ENCODE assay signal across 8 cellular contexts in genomic region chr16:68356249-68356918, GRCh38. TPM values are rescaled to one million over a fixed set of nuclear protein-coding genes. Genes with fewer than 3 reads are reported as not detected.
DNase-seq lines count a peak whose midpoint lies in the region; ATAC-seq and TF ChIP-seq lines count a peak whose summit lies in the region.

No MANE protein-coding gene starts in this region.

- peaks cover 6% of the 10 kb centered on the region for H3K36me3 ChIP-seq in mammary epithelial cell (ENCODE audit: insufficient read depth, low read length)

- H3K4me2 ChIP-seq in mammary epithelial cell (ENCODE audit: insufficient read depth, low read depth, low read length) = no peak overlapping the region

- intact Hi-C loops in mammary epithelial cell (cut with micrococcal nuclease) = no loop called here

- in situ Hi-C loops in mammary epithelial cell (cut with MboI; ENCODE audit: low sequenced_read_pairs in 2 of 2) = no loop called here

- no peak overlapping the region for H3K27ac ChIP-seq in mammary epithelial cell (ENCODE audit: insufficient read depth, low read depth, low read length)

- TF ChIP-seq CTCF in mammary epithelial cell (conservative IDR thresholded peaks at IDR 0.05 in 1 of 2, IDR thresholded peaks at IDR 0.05 in 1 of 2; ENCODE audit: extremely low read depth in 1 of 2, insufficient read depth in 1 of 2, low read depth in 1 of 2, low read length in 2 of 2) = no peak

- peak; percentile 78 for ATAC-seq in GM18498 (IDR thresholded peaks at IDR 0.05; ENCODE audit: unreplicated experiment)
- ATAC-seq in HG02763 (IDR thresholded peaks at IDR 0.05; ENCODE audit: unreplicated experiment) = peak; percentile 75

- WGBS in mammary epithelial cell (ENCODE audit: low coverage, missing lambda C conversion rate) = 79% methylated on average over 18 of the region's 28 CpGs

- no peaks in the 10 kb centered on the region for H3K79me2 ChIP-seq in mammary epithelial cell (ENCODE audit: insufficient read depth, low read length)

- CTCF ChIA-PET in mammary epithelial cell (lab: Charles Lee; ENCODE audit: low non-redundant PET) = no interaction called here

- H3K9ac ChIP-seq in mammary epithelial cell (ENCODE audit: insufficient read depth, low read length) = no peak overlapping the region

- no peak overlapping the region for H2AFZ ChIP-seq in mammary epithelial cell (ENCODE audit: low read depth, low read length)

- H3K9me3 ChIP-seq in mammary epithelial cell (replicated peaks; ENCODE audit: insufficient read depth, low read length) = no peaks in the 10 kb centered on the region

- DNase-seq in RPMI8226 = peak; percentile 90
- peak; percentile 74 for DNase-seq in activated gamma-delta T cell treated with Interleukin-2 at 50 U/mL for 16 hours
- DNase-seq in stimulated activated CD4-positive, alpha-beta T cell treated with anti-CD3 and anti-CD28 coated beads, Interleukin-1b, Interleukin-23, amount 100 ng/mL, for 48 hours = peak; percentile 48
- no peak for DNase-seq in mammary epithelial cell
- no peak for DNase-seq in OCI-M2 (lab: John Stamatoyannopoulos, UW; ENCODE audit: unreplicated experiment)
- no peak for DNase-seq in mesenteric fat pad (ENCODE audit: low spot score)

- H4K20me1 ChIP-seq in mammary epithelial cell (ENCODE audit: insufficient read depth, low read length) = no peaks in the 10 kb centered on the region

- BruUV-seq in mammary epithelial cell (replicated peaks; lab: Mats Ljungman, UMichigan) = no TSS peak

- H3K4me1 ChIP-seq in mammary epithelial cell (ENCODE audit: insufficient read depth, low read length) = no peaks in the 10 kb centered on the region

- H3K27me3 ChIP-seq in mammary epithelial cell (ENCODE audit: insufficient read depth, low read length) = no peaks in the 10 kb centered on the region

- no peak overlapping the region for H3K4me3 ChIP-seq in mammary epithelial cell (replicated peaks in 1 of 3; ENCODE audit: insufficient read depth in 1 of 3, low read depth in 2 of 3, low read length in 3 of 3)

- dilution Hi-C loops in mammary epithelial cell (cut with HindIII; ENCODE audit: low sequenced_read_pairs) = no loop called here

RNA-seq across cellular contexts. Expression of gene PRMT7, which starts 45.6 kb away (rescaled TPM):
- total RNA-seq in mammary epithelial cell = 10 to 100 TPM; 31.9 to 38.3 TPM
- 35.5 TPM for polyA plus RNA-seq in mammary epithelial cell
- 14.6 TPM for polyA minus RNA-seq in mammary epithelial cell
- total RNA-seq in mesenteric fat pad = 35.7 TPM

RNA-seq across cellular contexts. Expression of gene SLC7A6OS, which starts 45.6 kb away (rescaled TPM):
- total RNA-seq in mammary epithelial cell = 10 to 100 TPM; 11.5 to 15.6 TPM
- 6.5 TPM for polyA plus RNA-seq in mammary epithelial cell
- 3.9 TPM for polyA minus RNA-seq in mammary epithelial cell
- total RNA-seq in mesenteric fat pad = 12.3 TPM

Comparison
In these comparisons a context has a peak if more than half of its experiments do, and no peak if none do; other contexts are left out.
1. DNase-seq: peak in RPMI8226 (single experiment), activated gamma-delta T cell treated with Interleukin-2 at 50 U/mL for 16 hours (single experiment) and stimulated activated CD4-positive, alpha-beta T cell treated with anti-CD3 and anti-CD28 coated beads, Interleukin-1b, Interleukin-23, amount 100 ng/mL, for 48 hours (single experiment); none in mammary epithelial cell (single experiment), OCI-M2 (single experiment) and mesenteric fat pad (single experiment).